In the genomic region with DNA sequence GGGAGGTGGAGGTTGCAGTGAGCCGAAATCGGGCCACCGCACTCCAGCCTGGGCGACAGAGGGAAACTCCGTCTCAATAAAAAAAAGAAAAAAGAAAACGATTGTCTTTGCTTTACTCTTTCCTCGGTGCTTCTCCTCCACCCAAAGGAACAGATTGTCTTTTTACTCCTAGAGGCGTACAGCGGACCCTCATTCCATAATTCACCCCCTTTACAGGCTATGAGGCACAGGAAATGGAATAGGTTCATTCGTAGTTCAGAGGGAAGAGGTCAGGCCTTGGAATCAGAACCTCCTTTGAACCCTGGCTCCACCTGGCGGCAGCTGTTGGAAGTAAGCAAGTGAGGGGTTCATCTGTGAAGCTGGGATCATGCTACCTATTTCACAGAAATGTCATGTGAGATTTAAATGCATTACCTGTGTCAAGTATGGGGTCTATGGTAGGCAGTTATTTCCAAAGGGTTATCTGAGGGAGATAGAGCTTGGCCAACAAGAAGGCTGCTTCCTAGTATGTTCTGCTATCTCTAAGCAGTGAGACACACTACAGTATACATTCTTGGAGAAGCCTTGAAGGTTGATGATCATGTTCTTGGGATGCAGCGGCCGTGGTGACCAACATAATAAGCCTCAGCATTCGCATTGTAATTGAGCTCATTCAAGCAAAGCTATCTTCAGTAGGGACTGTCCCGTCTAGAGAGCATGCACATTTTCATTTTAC, we compare ENCODE assay signal across 8 cellular contexts. TPM values are rescaled to one million over a fixed set of nuclear protein-coding genes. Genes with fewer than 3 reads are reported as not detected.
A peak's percentile ranks its signal among the peaks of the same experiment; 100 is the strongest.
DNase-seq lines count a peak whose midpoint lies in the region; ATAC-seq and TF ChIP-seq lines count a peak whose summit lies in the region.

No MANE protein-coding gene starts in this region.

- H3K9ac ChIP-seq in colonic mucosa (ENCODE audit: low read depth in 2 of 2, low read length in 2 of 2): no peak overlapping the region

- DNase-seq in HEK293T (ENCODE audit: extremely low spot score) (peak; percentile 90), NCI-H510A treated with DMSO at 0.1 percent for 48 hours (lab: John Stamatoyannopoulos, UW) (peak; percentile 91), colonic mucosa (peak; percentile 97), lung microvascular endothelial cell (ENCODE audit: low read depth in 2 of 2) (peak; percentile 68 to 77)
- DNase-seq in activated CD4-positive, alpha-beta T cell treated with anti-CD3 and anti-CD28 coated beads for 4 hours: peak; percentile 80 to 94
- DNase-seq in stimulated activated CD4-positive, alpha-beta T cell treated with anti-CD3 and anti-CD28 coated beads, TNF-alpha, amount 100 ng/mL, for 4 hours (ENCODE audit: low read depth in 3 of 3): peak; percentile 78 to 88 (median 81)

- H3K27ac ChIP-seq in C4-2B (no peak overlapping the region), colonic mucosa (no peak overlapping the region)

- H3K27me3 ChIP-seq in colonic mucosa: no peaks in the 10 kb centered on the region

- CTCF ChIA-PET in HEK293T (lab: Yijun Ruan, JAX): interaction anchor here (0.7 to 2.6 kb wide), 13 partner anchors 9 to 233 kb away, joined by 3 to 15 read pairs (median 3); a partner anchor contains a TSS

- H3K9me3 ChIP-seq in colonic mucosa: no peaks in the 10 kb centered on the region

- H3K4me1 ChIP-seq in colonic mucosa: no peaks in the 10 kb centered on the region

- intact Hi-C loops in colonic mucosa (cut with DNase I): loop anchor here (10.0 kb wide), 1 partner anchor 194 kb away; a partner anchor contains a TSS

- H3K4me3 ChIP-seq in colonic mucosa: no peak overlapping the region

- POLR2A ChIA-PET in HEK293T (lab: Yijun Ruan, JAX): interaction anchor here (0.8 to 1.5 kb wide), 7 partner anchors 16 to 258 kb away, joined by 3 to 7 read pairs (median 3); a partner anchor contains a TSS

- peak; percentile 93 for TF ChIP-seq CTCF in C4-2B (conservative IDR thresholded peaks at IDR 0.05)
- peak; percentile 87 for TF ChIP-seq CTCF in colonic mucosa (IDR thresholded peaks at IDR 0.05)

- H3K36me3 ChIP-seq in colonic mucosa: no peaks in the 10 kb centered on the region

- no peak for ATAC-seq in HG03378 (IDR thresholded peaks at IDR 0.05; ENCODE audit: unreplicated experiment)

TF ChIP-seq in HEK293T, 16 proteins besides CTCF, POLR2A, EP300 and RAD21:
- TF ChIP-seq FOXM1 (IDR thresholded peaks at IDR 0.05; ENCODE audit: borderline replicate concordance): no peak
- no peak for TF ChIP-seq FOXA1 (IDR thresholded peaks at IDR 0.05)
- TF ChIP-seq ZNF384 (IDR thresholded peaks at IDR 0.05): peak; percentile 74
- no peak for TF ChIP-seq NFRKB (IDR thresholded peaks at IDR 0.05)

RNA-seq across cellular contexts. Expression of a gene that starts 18.6 kb away (rescaled TPM):
- total RNA-seq in colonic mucosa: 1 to 10 TPM; 6.8 to 7.0 TPM
- 3.1 and 4.0 TPM in 2 replicates for total RNA-seq in lung microvascular endothelial cell

RNA-seq across cellular contexts. Expression of a gene that starts 22.0 kb away (rescaled TPM):
- 10 to 100 TPM; 37.0 to 70.3 TPM for total RNA-seq in colonic mucosa
- total RNA-seq in lung microvascular endothelial cell: 4.1 and 4.4 TPM in 2 replicates

RNA-seq across cellular contexts. Expression of a gene that starts 29.4 kb away (rescaled TPM):
- total RNA-seq in colonic mucosa (10 to 100 TPM; 65.1 to 74.2 TPM), lung microvascular endothelial cell (7.8 and 13.3 TPM in 2 replicates)

RNA-seq across cellular contexts. Expression of a gene that starts 43.3 kb away (rescaled TPM):
- total RNA-seq in colonic mucosa (10 to 100 TPM; 12.7 to 13.3 TPM), lung microvascular endothelial cell (5.4 and 9.9 TPM in 2 replicates)

RNA-seq across cellular contexts. Expression of a gene that starts 57.3 kb away (rescaled TPM):
- total RNA-seq in colonic mucosa (10 to 100 TPM; 13.1 to 14.3 TPM), lung microvascular endothelial cell (5.0 and 5.4 TPM in 2 replicates)
